In genomic region chr11:67396587-67397398, GRCh38 we compare ENCODE assay signal across 7 cellular contexts. TPM values are rescaled to one million over a fixed set of nuclear protein-coding genes. Genes with fewer than 3 reads are reported as not detected.
DNase-seq lines count a peak whose midpoint lies in the region; ATAC-seq and TF ChIP-seq lines count a peak whose summit lies in the region.
"Had no signal": no experiment of that assay in that cellular context is flagged by ENCODE, and none has a peak within 500 bp of the region (broad histone marks: within the 10 kb centered on the region; RNA-seq: fewer than 3 reads in every experiment).

No MANE protein-coding gene starts in this region.

- no peak for DNase-seq in activated T-cell treated with anti-CD3 and anti-CD28 coated beads, Interleukin-2, amount 50 U/mL, for 72 hours
- no peak for DNase-seq in activated T-cell treated with anti-CD3 and anti-CD28 coated beads, Interleukin-2, amount 50 U/mL, for 1 hour
- DNase-seq in activated T-helper 2 cell treated with anti-CD3 and anti-CD28 coated beads, Interferon-gamma antibody, Interleukin-2, Interleukin-4, amounts not matched to agents 10 μg/mL and 5 μg/mL and 100 μg/mL, durations not matched to agents 14 hours and 24 hours and 36 hours (ENCODE audit: low spot score), result no peak
- peak; percentile 67 for DNase-seq in sigmoid colon
- DNase-seq in NCI-H146 (lab: John Stamatoyannopoulos, UW), result no peak
- DNase-seq: NCI-H524 had no signal

- peak overlapping the region; percentile 2 to 57 for H3K4me3 Mint-ChIP-seq in activated T-cell treated with anti-CD3 and anti-CD28 coated beads, Interleukin-2, amount 50 U/mL, for 72 hours
- H3K4me3 Mint-ChIP-seq in activated T-helper 2 cell treated with anti-CD3 and anti-CD28 coated beads, Interferon-gamma antibody, Interleukin-2, Interleukin-4, amounts not matched to agents 10 μg/mL and 5 μg/mL and 100 μg/mL, durations not matched to agents 14 hours and 24 hours and 36 hours (ENCODE audit: low read depth), result peak overlapping the region; percentile 42

- no peak for TF ChIP-seq CTCF in sigmoid colon (IDR thresholded peaks at IDR 0.05)

- no peak for ATAC-seq in activated T-cell treated with anti-CD3 and anti-CD28 coated beads, Interleukin-2, amount 50 U/mL, for 72 hours (replicated peaks in 1 of 2)
- no peak for ATAC-seq in GM21529 (IDR thresholded peaks at IDR 0.05; ENCODE audit: unreplicated experiment)

- no peaks in the 10 kb centered on the region for H3K27me3 Mint-ChIP-seq in activated T-cell treated with anti-CD3 and anti-CD28 coated beads, Interleukin-2, amount 50 U/mL, for 72 hours (ENCODE audit: low read depth)
- no peaks in the 10 kb centered on the region for H3K27me3 Mint-ChIP-seq in activated T-helper 2 cell treated with anti-CD3 and anti-CD28 coated beads, Interferon-gamma antibody, Interleukin-2, Interleukin-4, amounts not matched to agents 10 μg/mL and 5 μg/mL and 100 μg/mL, durations not matched to agents 14 hours and 24 hours and 36 hours (ENCODE audit: low read depth)

- no peak for TF ChIP-seq EP300 in sigmoid colon (IDR thresholded peaks at IDR 0.05)

- WGBS in sigmoid colon, 2 donors, result 34 to 53% methylated on average over 13 of the region's 13 CpGs

- H3K4me1 Mint-ChIP-seq in activated T-cell treated with anti-CD3 and anti-CD28 coated beads, Interleukin-2, amount 50 U/mL, for 72 hours (ENCODE audit: low read depth), result peaks cover 57% of the 10 kb centered on the region
- H3K4me1 Mint-ChIP-seq in activated T-helper 2 cell treated with anti-CD3 and anti-CD28 coated beads, Interferon-gamma antibody, Interleukin-2, Interleukin-4, amounts not matched to agents 10 μg/mL and 5 μg/mL and 100 μg/mL, durations not matched to agents 14 hours and 24 hours and 36 hours (ENCODE audit: low read depth), result peaks cover 33% of the 10 kb centered on the region

- H3K9me3 Mint-ChIP-seq in activated T-cell treated with anti-CD3 and anti-CD28 coated beads, Interleukin-2, amount 50 U/mL, for 72 hours, result no peaks in the 10 kb centered on the region
- no peaks in the 10 kb centered on the region for H3K9me3 Mint-ChIP-seq in activated T-helper 2 cell treated with anti-CD3 and anti-CD28 coated beads, Interferon-gamma antibody, Interleukin-2, Interleukin-4, amounts not matched to agents 10 μg/mL and 5 μg/mL and 100 μg/mL, durations not matched to agents 14 hours and 24 hours and 36 hours

- no peaks in the 10 kb centered on the region for H3K27me3 ChIP-seq in sigmoid colon

- no peak overlapping the region for H3K4me3 ChIP-seq in sigmoid colon

- peak overlapping the region in 1 of 4 donors; percentile 1 for H3K27ac ChIP-seq in sigmoid colon

- peaks cover 23 to 63% (median 30%) of the 10 kb centered on the region in 4 donors for H3K36me3 ChIP-seq in sigmoid colon

- peak overlapping the region; percentile 95 for H3K27ac Mint-ChIP-seq in activated T-cell treated with anti-CD3 and anti-CD28 coated beads, Interleukin-2, amount 50 U/mL, for 72 hours
- peak overlapping the region; percentile 46 for H3K27ac Mint-ChIP-seq in activated T-helper 2 cell treated with anti-CD3 and anti-CD28 coated beads, Interferon-gamma antibody, Interleukin-2, Interleukin-4, amounts not matched to agents 10 μg/mL and 5 μg/mL and 100 μg/mL, durations not matched to agents 14 hours and 24 hours and 36 hours

- peaks cover 0 to 54% (median 34%) of the 10 kb centered on the region in 4 donors for H3K4me1 ChIP-seq in sigmoid colon

- H3K36me3 Mint-ChIP-seq in activated T-cell treated with anti-CD3 and anti-CD28 coated beads, Interleukin-2, amount 50 U/mL, for 72 hours (ENCODE audit: insufficient read depth in 2 of 2), result peaks cover 6 to 16% of the 10 kb centered on the region in 2 donors
- peaks cover 51% of the 10 kb centered on the region for H3K36me3 Mint-ChIP-seq in activated T-helper 2 cell treated with anti-CD3 and anti-CD28 coated beads, Interferon-gamma antibody, Interleukin-2, Interleukin-4, amounts not matched to agents 10 μg/mL and 5 μg/mL and 100 μg/mL, durations not matched to agents 14 hours and 24 hours and 36 hours (ENCODE audit: low read depth)

- H3K9me3 ChIP-seq in sigmoid colon, result no peaks in the 10 kb centered on the region

- intact Hi-C loops in activated T-helper 2 cell treated with anti-CD3 and anti-CD28 coated beads, Interferon-gamma antibody, Interleukin-2, Interleukin-4, amounts not matched to agents 10 μg/mL and 5 μg/mL and 100 μg/mL, durations not matched to agents 14 hours and 24 hours and 36 hours (cut with micrococcal nuclease), result no loop called here
- intact Hi-C loops in sigmoid colon (cut with DNase I), result no loop called here

- TF ChIP-seq POLR2A in sigmoid colon (IDR thresholded peaks at IDR 0.05), result no peak

RNA-seq across cellular contexts. Expression of gene PPP1CA, which starts 4.9 kb away (rescaled TPM):
- 100 to 1,000 TPM; 211 to 244 TPM for total RNA-seq in activated T-cell treated with anti-CD3 and anti-CD28 coated beads, Interleukin-2, amount 50 U/mL, for 72 hours
- 250 and 262 TPM in 2 replicates for total RNA-seq in activated T-helper 2 cell treated with anti-CD3 and anti-CD28 coated beads, Interferon-gamma antibody, Interleukin-2, Interleukin-4, amounts not matched to agents 10 μg/mL and 5 μg/mL and 100 μg/mL, durations not matched to agents 14 hours and 24 hours and 36 hours
- 10 to 100 TPM; 59.5 to 87.0 (median 80.0) TPM for total RNA-seq in sigmoid colon
- polyA plus RNA-seq in sigmoid colon, result 100 to 1,000 TPM; 228 to 357 (median 235) TPM

RNA-seq across cellular contexts. Expression of gene RAD9A, which starts 5.0 kb away (rescaled TPM):
- 10 to 100 TPM; 36.7 to 41.2 TPM for total RNA-seq in activated T-cell treated with anti-CD3 and anti-CD28 coated beads, Interleukin-2, amount 50 U/mL, for 72 hours
- 32.1 and 34.1 TPM in 2 replicates for total RNA-seq in activated T-helper 2 cell treated with anti-CD3 and anti-CD28 coated beads, Interferon-gamma antibody, Interleukin-2, Interleukin-4, amounts not matched to agents 10 μg/mL and 5 μg/mL and 100 μg/mL, durations not matched to agents 14 hours and 24 hours and 36 hours
- total RNA-seq in sigmoid colon, result 10 to 100 TPM; 11.4 to 18.1 (median 16.5) TPM
- polyA plus RNA-seq in sigmoid colon, result 10 to 100 TPM in 1 of 3 donors, 1 to 10 TPM in 2; 6.5 to 33.9 (median 6.6) TPM

RNA-seq across cellular contexts. Expression of gene TBC1D10C, which starts 7.1 kb away (rescaled TPM):
- total RNA-seq in activated T-cell treated with anti-CD3 and anti-CD28 coated beads, Interleukin-2, amount 50 U/mL, for 72 hours, result 100 to 1,000 TPM in 1 of 2 donors, 10 to 100 TPM in 1; 93.3 to 120 TPM
- total RNA-seq in activated T-helper 2 cell treated with anti-CD3 and anti-CD28 coated beads, Interferon-gamma antibody, Interleukin-2, Interleukin-4, amounts not matched to agents 10 μg/mL and 5 μg/mL and 100 μg/mL, durations not matched to agents 14 hours and 24 hours and 36 hours, result 112 and 118 TPM in 2 replicates
- 1 to 10 TPM in 2 of 4 donors, under 1 TPM in 1, not detected in 1; 0.71 to 2.5 (median 1.2) TPM for total RNA-seq in sigmoid colon
- 10 to 100 TPM in 1 of 3 donors, 1 to 10 TPM in 2; 1.6 to 48.2 (median 1.8) TPM for polyA plus RNA-seq in sigmoid colon

RNA-seq across cellular contexts. Expression of gene CARNS1, which starts 18.7 kb away (rescaled TPM):
- 1 to 10 TPM; 3.8 to 5.0 TPM for total RNA-seq in activated T-cell treated with anti-CD3 and anti-CD28 coated beads, Interleukin-2, amount 50 U/mL, for 72 hours
- total RNA-seq in activated T-helper 2 cell treated with anti-CD3 and anti-CD28 coated beads, Interferon-gamma antibody, Interleukin-2, Interleukin-4, amounts not matched to agents 10 μg/mL and 5 μg/mL and 100 μg/mL, durations not matched to agents 14 hours and 24 hours and 36 hours, result 0.51 and 0.68 TPM in 2 replicates
- under 1 TPM; 0.16 to 0.68 (median 0.46) TPM for total RNA-seq in sigmoid colon
- polyA plus RNA-seq in sigmoid colon, result under 1 TPM in 1 of 3 donors, not detected in 2; 0.83 TPM

RNA-seq across cellular contexts. Expression of gene CLCF1, which starts 23.4 kb away (rescaled TPM):
- under 1 TPM; 0.22 to 0.93 TPM for total RNA-seq in activated T-cell treated with anti-CD3 and anti-CD28 coated beads, Interleukin-2, amount 50 U/mL, for 72 hours
- total RNA-seq in activated T-helper 2 cell treated with anti-CD3 and anti-CD28 coated beads, Interferon-gamma antibody, Interleukin-2, Interleukin-4, amounts not matched to agents 10 μg/mL and 5 μg/mL and 100 μg/mL, durations not matched to agents 14 hours and 24 hours and 36 hours, result 2.9 and 3.0 TPM in 2 replicates
- 10 to 100 TPM in 1 of 4 donors, 1 to 10 TPM in 3; 2.9 to 49.8 (median 6.6) TPM for total RNA-seq in sigmoid colon
- polyA plus RNA-seq in sigmoid colon, result 1 to 10 TPM in 2 of 3 donors, under 1 TPM in 1; 0.92 to 6.5 (median 2.4) TPM

Comparison
In these comparisons a context has a peak if more than half of its experiments do, and no peak if none do; other contexts are left out.
1. RNA of gene TBC1D10C, which starts 7.1 kb away (total RNA-seq): 93.3 to 120 TPM in activated T-cell treated with anti-CD3 and anti-CD28 coated beads, Interleukin-2, amount 50 U/mL, for 72 hours and 112 to 118 TPM in activated T-helper 2 cell treated with anti-CD3 and anti-CD28 coated beads, Interferon-gamma antibody, Interleukin-2, Interleukin-4, amounts not matched to agents 10 μg/mL and 5 μg/mL and 100 μg/mL, durations not matched to agents 14 hours and 24 hours and 36 hours; 0.71 to 2.5 TPM in sigmoid colon; every median in the first group is over 10 times any median in the second.